ENCODE assay signal across 14 cellular contexts in genomic region chr9:81318571-81318970, GRCh38.
DNase-seq lines count a peak whose midpoint lies in the region; ATAC-seq, FAIRE-seq and TF ChIP-seq lines count a peak whose summit lies in the region.
"Had no signal": no experiment of that assay in that cellular context is flagged by ENCODE, and none has a peak within 500 bp of the region (broad histone marks: within the 10 kb centered on the region; RNA-seq: fewer than 3 reads in every experiment).

No MANE protein-coding gene starts in this region.

- no peak for FAIRE-seq in HTR-8/SVneo (lab: Jason Lieb, UNC)
- no peak for FAIRE-seq in HepG2 (lab: Jason Lieb, UNC)

- no peak for TF ChIP-seq RAD21 in HepG2 (CRISPR knock-in tag; IDR thresholded peaks at IDR 0.05)

- BruUV-seq in HepG2 (replicated peaks; lab: Mats Ljungman, UMichigan): no TSS peak

- H3K27me3 ChIP-seq in HepG2 (ENCODE audit: control insufficient read depth in 1 of 2, insufficient read depth in 2 of 2, low read length in 2 of 2): no peaks in the 10 kb centered on the region

- CTCF ChIA-PET in HepG2 (lab: Yijun Ruan, JAX; ENCODE audit: low intra/inter-chr PET ratio, low total read pairs): no interaction called here

- H3K4me2 ChIP-seq in HepG2 (ENCODE audit: low read depth, low read length): no peak overlapping the region

- 1% methylated on average over 3 of the region's 3 CpGs for WGBS in HepG2 (ENCODE audit: low lambda C conversion rate)

- ATAC-seq in HepG2: peak; percentile 74
- ATAC-seq in GM18511 (IDR thresholded peaks at IDR 0.05; ENCODE audit: unreplicated experiment): no peak
- ATAC-seq: effector memory CD8-positive, alpha-beta T cell; stimulated activated naive CD8-positive, alpha-beta T cell treated with anti-CD3 and anti-CD28 coated beads, Interleukin-15, amount 100 ng/mL, for 72 hours had no signal

- intact Hi-C loops in HepG2 (cut with micrococcal nuclease; ENCODE audit: unreplicated experiment): no loop called here

- no peaks in the 10 kb centered on the region for H4K20me1 ChIP-seq in HepG2 (ENCODE audit: insufficient read depth, low read length)

- H3K9ac ChIP-seq in HepG2 (ENCODE audit: insufficient read depth, low read depth, low read length): no peak overlapping the region

- H3K79me2 ChIP-seq in HepG2 (ENCODE audit: insufficient read depth, low read length): no peaks in the 10 kb centered on the region

- H2AFZ ChIP-seq in HepG2 (ENCODE audit: low read length): no peak overlapping the region

- peaks cover 21% of the 10 kb centered on the region; the same call in 1 of the 2 replicates for H3K4me1 ChIP-seq in HepG2 (ENCODE audit: insufficient read depth, low read length)

- TF ChIP-seq EP300 in HepG2 (IDR thresholded peaks at IDR 0.05; ENCODE audit: low read depth in 2 of 2, low read length in 2 of 2) (no peak; a peak in 1 of 4 replicates), HepG2 (CRISPR knock-in tag; IDR thresholded peaks at IDR 0.05; ENCODE audit: borderline replicate concordance) (no peak)

- TF ChIP-seq CTCF in choroid plexus epithelial cell (conservative IDR thresholded peaks at IDR 0.05; ENCODE audit: low read depth, low read length): no peak
- no peak for TF ChIP-seq CTCF in HepG2 (CRISPR knock-in tag; IDR thresholded peaks at IDR 0.05)

- TF ChIP-seq POLR2A in HepG2 (IDR thresholded peaks at IDR 0.05; ENCODE audit: insufficient read depth in 1 of 2, low read depth in 2 of 2, low read length in 2 of 2): no peak

- no peaks in the 10 kb centered on the region for H3K9me3 ChIP-seq in HepG2 (ENCODE audit: low read length)

- H3K4me3 ChIP-seq in choroid plexus epithelial cell (ENCODE audit: low read depth, low read length) (no peak overlapping the region), HepG2 (replicated peaks in 1 of 3; ENCODE audit: insufficient read depth in 1 of 3, low read depth in 2 of 3, low read length in 3 of 3) (no peak overlapping the region)

- DNase-seq in Caki2 (ENCODE audit: low read depth) (peak; percentile 47), HTR-8/SVneo (ENCODE audit: insufficient read length, low spot score) (peak; percentile 20), choroid plexus epithelial cell (ENCODE audit: low read depth) (peak; percentile 61), HepG2 (ENCODE audit: low spot score) (peak; percentile 12), NCI-H2107 treated with DMSO at 0.1 percent for 48 hours (lab: John Stamatoyannopoulos, UW; ENCODE audit: unreplicated experiment) (no peak), NCI-H2171 (lab: John Stamatoyannopoulos, UW) (no peak)
- DNase-seq in stimulated activated CD4-positive, alpha-beta T cell treated with anti-CD3 and anti-CD28 coated beads, Interleukin-4, amount 100 ng/mL, for 1 hour: no peak
- DNase-seq: activated CD4-positive, CD25-positive, alpha-beta regulatory T cell treated with anti-CD3 and anti-CD28 coated beads, Interleukin-2, amount 50 U/mL, for 72 hours; CD8-positive, alpha-beta memory T cell; effector memory CD8-positive, alpha-beta T cell; NCI-H1694 treated with DMSO at 0.1 percent for 48 hours; NK-92 treated with Interleukin-12 subunit alpha and Interleukin-12 subunit beta, amount 100 ng/mL, for 24 hours; stimulated activated naive CD8-positive, alpha-beta T cell treated with anti-CD3 and anti-CD28 coated beads, Interleukin-15, amount 100 ng/mL, for 72 hours had no signal

- no peaks in the 10 kb centered on the region for H3K36me3 ChIP-seq in HepG2 (replicated peaks in 1 of 2; ENCODE audit: control insufficient read depth in 1 of 2, insufficient read depth in 2 of 2, low read length in 2 of 2)

- POLR2A ChIA-PET in HepG2 (lab: Yijun Ruan, JAX): no interaction called here

- in situ Hi-C loops in Caki2 (cut with HindIII; ENCODE audit: low pct_unique_long_range_greater_than_20kb, low sequenced_read_pairs): no loop called here
- in situ Hi-C loops in HepG2 (cut with HindIII; ENCODE audit: extremely low pct_ligation_motif_present, low pct_unique_long_range_greater_than_20kb): no loop called here

- H3K27ac ChIP-seq in HepG2 (ENCODE audit: extremely low read length, insufficient read depth, low read length): no peak overlapping the region

TF ChIP-seq in HepG2, 621 proteins besides CTCF, POLR2A, EP300 and RAD21:
- TF ChIP-seq ELF3 (CRISPR knock-in tag; IDR thresholded peaks at IDR 0.05) (peak; percentile 47; the same call in 1 of the 2 replicates), FOXK1 (CRISPR knock-in tag; IDR thresholded peaks at IDR 0.05; ENCODE audit: borderline replicate concordance, low read depth) (peak; percentile 24; the same call in 1 of the 2 replicates), RARA (CRISPR knock-in tag; IDR thresholded peaks at IDR 0.05) (0 out of 2 replicates have a peak, but pooled peaks have one; percentile 13), FOSL2 (CRISPR knock-in tag; IDR thresholded peaks at IDR 0.05) (peak; percentile 73), FOXA3 (CRISPR knock-in tag; IDR thresholded peaks at IDR 0.05) (peak; percentile 63), ZSCAN29 (CRISPR knock-in tag; conservative IDR thresholded peaks at IDR 0.05) (no peak)

Comparison
In these comparisons a context has a peak if more than half of its experiments do, and no peak if none do; other contexts are left out.
1. DNase-seq: peak in Caki2 (single experiment), HTR-8/SVneo (single experiment), choroid plexus epithelial cell (single experiment) and HepG2 (single experiment); none in stimulated activated CD4-positive, alpha-beta T cell treated with anti-CD3 and anti-CD28 coated beads, Interleukin-4, amount 100 ng/mL, for 1 hour (single experiment), NCI-H2107 treated with DMSO at 0.1 percent for 48 hours (single experiment) and NCI-H2171 (single experiment).